Comparison of ENCODE assay signal across 18 cellular contexts in the genomic region with DNA sequence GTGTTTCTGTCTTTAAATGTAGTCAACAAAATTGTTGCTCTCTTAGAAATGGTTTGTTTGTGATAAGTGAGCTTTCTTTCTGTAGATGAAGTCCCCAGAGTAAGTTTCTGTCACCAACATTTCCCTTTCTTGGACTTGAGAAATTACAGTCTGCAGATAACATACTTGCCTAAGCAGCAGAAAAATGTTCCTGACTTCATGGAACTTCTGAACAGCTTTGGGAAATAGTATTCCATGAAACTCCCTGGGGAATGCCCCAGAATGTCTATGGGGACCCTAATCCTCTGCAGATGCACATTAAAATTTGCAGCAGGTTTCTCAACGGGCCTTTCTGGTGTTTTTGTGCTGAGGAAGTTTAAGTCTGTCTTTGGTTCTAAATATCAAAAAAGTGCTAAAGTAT. TPM values are rescaled to one million over a fixed set of nuclear protein-coding genes. Genes with fewer than 3 reads are reported as not detected.
DNase-seq lines count a peak whose midpoint lies in the region; ATAC-seq and TF ChIP-seq lines count a peak whose summit lies in the region.
"Had no signal": no experiment of that assay in that cellular context is flagged by ENCODE, and none has a peak within 500 bp of the region (broad histone marks: within the 10 kb centered on the region; RNA-seq: fewer than 3 reads in every experiment).

No MANE protein-coding gene starts in this region.

- WGBS in GM23248 (ENCODE audit: low coverage in 1 of 2, low lambda C conversion rate in 2 of 2, missing lambda C conversion rate in 2 of 2), 2 experiments, result 4 to 8% methylated on average over 1 of the region's 1 CpG

- no peaks in the 10 kb centered on the region for H3K4me1 Mint-ChIP-seq in nephron

- no peaks in the 10 kb centered on the region for H3K9me3 Mint-ChIP-seq in nephron

- TF ChIP-seq CTCF in OCI-LY3 (IDR thresholded peaks at IDR 0.05; ENCODE audit: low read depth, low read length) (no peak), fibroblast of the aortic adventitia (IDR thresholded peaks at IDR 0.05; ENCODE audit: insufficient read depth, low read length) (no peak), nephron (IDR thresholded peaks at IDR 0.05; ENCODE audit: unreplicated experiment in 3 of 3) (no peak)

- H4K20me1 ChIP-seq in GM23248 (ENCODE audit: insufficient read depth) (no peaks in the 10 kb centered on the region), OCI-LY3 (ENCODE audit: insufficient read depth, low read length) (no peaks in the 10 kb centered on the region)

- H3K9me2 ChIP-seq in GM23248 (ENCODE audit: insufficient read depth), result no peaks in the 10 kb centered on the region

- H3K4me3 ChIP-seq in GM23248 (no peak overlapping the region), OCI-LY3 (ENCODE audit: low read length) (no peak overlapping the region), fibroblast of the aortic adventitia (ENCODE audit: low read depth, low read length) (no peak overlapping the region)

- H3K36me3 ChIP-seq in GM23248 (ENCODE audit: low read depth) (no peaks in the 10 kb centered on the region), OCI-LY3 (replicated peaks; ENCODE audit: low read depth, low read length) (no peaks in the 10 kb centered on the region)

- H3K27ac Mint-ChIP-seq in nephron, result peak overlapping the region in 2 of 3 experiments; percentile 35 to 84

- H3K79me2 ChIP-seq in GM23248 (ENCODE audit: insufficient read depth), result no peaks in the 10 kb centered on the region
- no peaks in the 10 kb centered on the region for H3K79me2 ChIP-seq in OCI-LY3 (ENCODE audit: low read length)

- H3K9me3 ChIP-seq in GM23248 (ENCODE audit: low read depth) (no peaks in the 10 kb centered on the region), OCI-LY3 (ENCODE audit: insufficient read depth, low read length) (no peaks in the 10 kb centered on the region)

- no peaks in the 10 kb centered on the region for H3F3A ChIP-seq in GM23248 (ENCODE audit: insufficient read depth)

- H3K27me3 ChIP-seq in GM23248 (replicated peaks; ENCODE audit: insufficient read depth) (no peaks in the 10 kb centered on the region), OCI-LY3 (ENCODE audit: low read depth, low read length) (no peaks in the 10 kb centered on the region)

- H2AFZ ChIP-seq in GM23248 (peak overlapping the region; percentile 20; the same call in 1 of the 2 replicates), OCI-LY3 (ENCODE audit: low read depth, low read length) (0 out of 2 replicates have a peak overlapping the region, but pooled peaks have one; percentile 30)

- H3K9ac ChIP-seq in GM23248 (no peak overlapping the region), OCI-LY3 (ENCODE audit: low read length) (no peak overlapping the region)

- in situ Hi-C loops in GM23248 (cut with MboI), result no loop called here

- no peak for DNase-seq in GM23248
- peak; percentile 7 for DNase-seq in fibroblast of the aortic adventitia (ENCODE audit: low read depth)
- DNase-seq in C1 segment of cervical spinal cord (lab: John Stamatoyannopoulos, UW), result no peak
- no peak for DNase-seq in NCI-H1694 (lab: John Stamatoyannopoulos, UW)
- DNase-seq: ACHN, COR-L47, DMS 273 treated with DMSO at 0.1 percent for 48 hours, DND-41, KBM-7, NCI-H1105, NCI-H2081 treated with DMSO at 0.1 percent for 48 hours, NCI-H446 treated with DMSO at 0.1 percent for 48 hours, NCI-H69, SW 1271 had no signal

- no peak overlapping the region for H3K27ac ChIP-seq in GM23248
- H3K27ac ChIP-seq in OCI-LY3 (ENCODE audit: low read length), result no peak overlapping the region

- H3K4me1 ChIP-seq in GM23248 (ENCODE audit: insufficient read depth), result no peaks in the 10 kb centered on the region
- H3K4me1 ChIP-seq in OCI-LY3 (ENCODE audit: low read length), result peaks cover 15% of the 10 kb centered on the region

- no peaks in the 10 kb centered on the region for H3K27me3 Mint-ChIP-seq in nephron (ENCODE audit: low read depth)

- H3K4me2 ChIP-seq in GM23248 (ENCODE audit: unreplicated experiment), result no peak overlapping the region
- no peak overlapping the region for H3K4me2 ChIP-seq in OCI-LY3 (ENCODE audit: low read length)

- no peaks in the 10 kb centered on the region for H3K36me3 Mint-ChIP-seq in nephron (ENCODE audit: low read depth)

- no peak for ATAC-seq in GM21529 (IDR thresholded peaks at IDR 0.05; ENCODE audit: unreplicated experiment)
- ATAC-seq: Panc1 had no signal

- no peak overlapping the region for H3K4me3 Mint-ChIP-seq in nephron

RNA-seq across cellular contexts. Expression of a gene that starts 38.6 kb away (rescaled TPM):
- total RNA-seq in GM23248 (2014; rRNA removed; shearing (Covaris generic)), result 1.5 and 2.4 TPM in 2 replicates
- 3.2 and 3.7 TPM in 2 replicates for polyA plus RNA-seq in GM23248 (2016; fragmentation: Nextera tagmentation; extraction: Ambion mirVana)
- total RNA-seq in fibroblast of the aortic adventitia (ENCODE audit: low replicate concordance), result 3.7 and 20.8 TPM in 2 replicates
